In genomic region chr22:27585141-27585540, GRCh38 we compare ENCODE assay signal across 24 cellular contexts.
"Had no signal": no experiment of that assay in that cellular context is flagged by ENCODE, and none has a peak within 500 bp of the region (broad histone marks: within the 10 kb centered on the region; RNA-seq: fewer than 3 reads in every experiment).

No MANE protein-coding gene starts in this region.

- H3K79me2 ChIP-seq: hepatocyte had no signal

- H3K27me3 ChIP-seq: hepatocyte, left lung, thyroid gland had no signal

- H3K9me3 ChIP-seq: left lung, thyroid gland had no signal

- H2AFZ ChIP-seq: hepatocyte had no signal

- H3K4me2 ChIP-seq: hepatocyte had no signal

- H3K27ac ChIP-seq: hepatocyte, left lung, thyroid gland had no signal

- H3K9me3 Mint-ChIP-seq: activated naive CD8-positive, alpha-beta T cell treated with anti-CD3 and anti-CD28 coated beads, Interleukin-2, amount 10 ng/mL, durations not matched to agents 7 days and 5 days; activated T-cell treated with anti-CD3 and anti-CD28 coated beads, Interleukin-2, amount 50 U/mL, for 4 hours; immature natural killer cell; stimulated activated naive CD8-positive, alpha-beta T cell treated with anti-CD3 and anti-CD28 coated beads, Interleukin-15, Interleukin-2, amounts not matched to agents 100 ng/mL and 50 ng/mL, for 24 hours had no signal

- H3K4me1 ChIP-seq: left lung had no signal

- H3K36me3 Mint-ChIP-seq: activated naive CD8-positive, alpha-beta T cell treated with anti-CD3 and anti-CD28 coated beads, Interleukin-2, amount 10 ng/mL, durations not matched to agents 7 days and 5 days; immature natural killer cell; naive thymus-derived CD4-positive, alpha-beta T cell; WTC11 had no signal

- H3K36me3 ChIP-seq: left lung, thyroid gland had no signal

- H3K27ac Mint-ChIP-seq: activated naive CD8-positive, alpha-beta T cell treated with anti-CD3 and anti-CD28 coated beads, Interleukin-2, amount 10 ng/mL, durations not matched to agents 7 days and 5 days; immature natural killer cell; naive thymus-derived CD4-positive, alpha-beta T cell; progenitor cell of endocrine pancreas; stimulated activated naive CD8-positive, alpha-beta T cell treated with anti-CD3 and anti-CD28 coated beads, Interleukin-15, Interleukin-2, amounts not matched to agents 100 ng/mL and 50 ng/mL, for 24 hours; WTC11 had no signal

- H3K4me3 Mint-ChIP-seq: activated naive CD8-positive, alpha-beta T cell treated with anti-CD3 and anti-CD28 coated beads, Interleukin-2, amount 10 ng/mL, durations not matched to agents 7 days and 5 days; activated T-cell treated with anti-CD3 and anti-CD28 coated beads, Interleukin-2, amount 50 U/mL, for 4 hours; immature natural killer cell; naive thymus-derived CD4-positive, alpha-beta T cell; neural crest cell; stimulated activated naive CD8-positive, alpha-beta T cell treated with anti-CD3 and anti-CD28 coated beads, Interleukin-15, Interleukin-2, amounts not matched to agents 100 ng/mL and 50 ng/mL, for 24 hours; WTC11 had no signal

- H3K4me3 ChIP-seq: hepatocyte, left lung, lung, thyroid gland had no signal

- DNase-seq: activated CD4-positive, alpha-beta T cell treated with anti-CD3 and anti-CD28 coated beads, Interleukin-2, amount 50 U/mL, for 4 hours; activated CD8-positive, alpha-beta memory T cell treated with anti-CD3 and anti-CD28 coated beads for 24 hours; activated CD8-positive, alpha-beta memory T cell treated with anti-CD3 and anti-CD28 coated beads, Interleukin-2, amount 50 U/mL, for 4 hours; activated naive CD4-positive, alpha-beta T cell treated with Interleukin-2 at 50 U/mL for 16 hours; activated naive CD8-positive, alpha-beta T cell treated with anti-CD3 and anti-CD28 coated beads, Interleukin-2, amount 10 ng/mL, durations not matched to agents 7 days and 5 days; activated T-cell treated with anti-CD3 and anti-CD28 coated beads, Interleukin-2, amount 50 U/mL, for 4 hours; cerebellar nuclear complex; erythroblast; foreskin melanocyte; glutamatergic neuron; immature natural killer cell; kidney glomerular epithelial cell; left lung; naive thymus-derived CD4-positive, alpha-beta T cell; stimulated activated CD4-positive, alpha-beta T cell treated with anti-CD3 and anti-CD28 coated beads, Interleukin-12 subunit alpha, Interleukin-12 subunit beta, amount 100 ng/mL, for 4 hours; stimulated activated CD4-positive, alpha-beta T cell treated with anti-CD3 and anti-CD28 coated beads, Interleukin-4, amount 100 ng/mL, for 4 hours; substantia nigra; thyroid gland had no signal

- H3K27me3 Mint-ChIP-seq: activated naive CD8-positive, alpha-beta T cell treated with anti-CD3 and anti-CD28 coated beads, Interleukin-2, amount 10 ng/mL, durations not matched to agents 7 days and 5 days; stimulated activated naive CD8-positive, alpha-beta T cell treated with anti-CD3 and anti-CD28 coated beads, Interleukin-15, Interleukin-2, amounts not matched to agents 100 ng/mL and 50 ng/mL, for 24 hours had no signal

- ATAC-seq: activated T-cell treated with anti-CD3 and anti-CD28 coated beads, Interleukin-2, amount 50 U/mL, for 4 hours; left lung; naive thymus-derived CD4-positive, alpha-beta T cell; WTC11 had no signal

- H3K4me1 Mint-ChIP-seq: activated naive CD8-positive, alpha-beta T cell treated with anti-CD3 and anti-CD28 coated beads, Interleukin-2, amount 10 ng/mL, durations not matched to agents 7 days and 5 days; immature natural killer cell; WTC11 had no signal
